Comparison of ENCODE assay signal across 8 cellular contexts in genomic region chr2:128734521-128735295, GRCh38.
DNase-seq lines count a peak whose midpoint lies in the region; ATAC-seq and TF ChIP-seq lines count a peak whose summit lies in the region.

No MANE protein-coding gene starts in this region.

- dilution Hi-C loops in mammary epithelial cell (cut with HindIII; ENCODE audit: low sequenced_read_pairs) = no loop called here

- peak overlapping the region; percentile 13 for H3K4me3 Mint-ChIP-seq in activated CD8-positive, alpha-beta T cell treated with anti-CD3 and anti-CD28 coated beads, Interleukin-2, amount 10 ng/mL, durations not matched to agents 7 days and 5 days

- ATAC-seq in HG02759 (IDR thresholded peaks at IDR 0.05; ENCODE audit: unreplicated experiment) = peak; percentile 44
- peak; percentile 66 for ATAC-seq in activated CD8-positive, alpha-beta T cell treated with anti-CD3 and anti-CD28 coated beads, Interleukin-2, amount 10 ng/mL, durations not matched to agents 7 days and 5 days
- ATAC-seq in HG03521 (IDR thresholded peaks at IDR 0.05; ENCODE audit: unreplicated experiment) = no peak

- no peak overlapping the region for H3K4me2 ChIP-seq in mammary epithelial cell (ENCODE audit: insufficient read depth, low read depth, low read length)

- H4K20me1 ChIP-seq in mammary epithelial cell (ENCODE audit: insufficient read depth, low read length) = no peaks in the 10 kb centered on the region

- H3K27ac ChIP-seq in breast epithelium (no peak overlapping the region), mammary epithelial cell (ENCODE audit: insufficient read depth, low read depth, low read length) (no peak overlapping the region)

- H3K79me2 ChIP-seq in mammary epithelial cell (ENCODE audit: insufficient read depth, low read length) = no peaks in the 10 kb centered on the region

- H3K4me3 ChIP-seq in breast epithelium (no peak overlapping the region), mammary epithelial cell (replicated peaks in 1 of 3; ENCODE audit: insufficient read depth in 1 of 3, low read depth in 2 of 3, low read length in 3 of 3) (no peak overlapping the region)

- BruUV-seq in mammary epithelial cell (replicated peaks; lab: Mats Ljungman, UMichigan) = no TSS peak

- peaks cover 31% of the 10 kb centered on the region for H3K27me3 Mint-ChIP-seq in activated CD8-positive, alpha-beta T cell treated with anti-CD3 and anti-CD28 coated beads, Interleukin-2, amount 10 ng/mL, durations not matched to agents 7 days and 5 days (ENCODE audit: low read depth)

- no peak overlapping the region for H2AFZ ChIP-seq in mammary epithelial cell (ENCODE audit: low read depth, low read length)

- H3K27ac Mint-ChIP-seq in activated CD8-positive, alpha-beta T cell treated with anti-CD3 and anti-CD28 coated beads, Interleukin-2, amount 10 ng/mL, durations not matched to agents 7 days and 5 days = peak overlapping the region; percentile 69

- peaks cover 22% of the 10 kb centered on the region for H3K4me1 Mint-ChIP-seq in activated CD8-positive, alpha-beta T cell treated with anti-CD3 and anti-CD28 coated beads, Interleukin-2, amount 10 ng/mL, durations not matched to agents 7 days and 5 days (ENCODE audit: low read depth)

- no peaks in the 10 kb centered on the region for H3K4me1 ChIP-seq in breast epithelium
- H3K4me1 ChIP-seq in mammary epithelial cell (ENCODE audit: insufficient read depth, low read length) = peaks cover 13% of the 10 kb centered on the region

- CTCF ChIA-PET in activated CD8-positive, alpha-beta T cell treated with anti-CD3 and anti-CD28 coated beads, Interleukin-2, amount 10 ng/mL, durations not matched to agents 7 days and 5 days (lab: Charles Lee) = interaction anchor here (0.7 kb wide), 1 partner anchor 9 kb away, joined by 3 read pairs; no protein-coding TSS in a partner anchor
- CTCF ChIA-PET in mammary epithelial cell (lab: Charles Lee; ENCODE audit: low non-redundant PET) = no interaction called here

- H3K9me3 ChIP-seq in breast epithelium (no peaks in the 10 kb centered on the region), mammary epithelial cell (replicated peaks; ENCODE audit: insufficient read depth, low read length) (no peaks in the 10 kb centered on the region)

- no peak overlapping the region for H3K9ac ChIP-seq in mammary epithelial cell (ENCODE audit: insufficient read depth, low read length)

- TF ChIP-seq CTCF in GM12873 (IDR thresholded peaks at IDR 0.05; ENCODE audit: insufficient read depth, low read depth, low read length, missing control alignments) (peak; percentile 28), breast epithelium (IDR thresholded peaks at IDR 0.05) (no peak), mammary epithelial cell (conservative IDR thresholded peaks at IDR 0.05 in 1 of 2, IDR thresholded peaks at IDR 0.05 in 1 of 2; ENCODE audit: extremely low read depth in 1 of 2, insufficient read depth in 1 of 2, low read depth in 1 of 2, low read length in 2 of 2) (no peak)

- no peak for TF ChIP-seq POLR2A in breast epithelium (IDR thresholded peaks at IDR 0.05)

- no peaks in the 10 kb centered on the region for H3K36me3 Mint-ChIP-seq in activated CD8-positive, alpha-beta T cell treated with anti-CD3 and anti-CD28 coated beads, Interleukin-2, amount 10 ng/mL, durations not matched to agents 7 days and 5 days (ENCODE audit: low read depth)

- intact Hi-C loops in breast epithelium (cut with DNase I; ENCODE audit: low total_unique reads) = no loop called here
- intact Hi-C loops in mammary epithelial cell (cut with micrococcal nuclease) = loop anchor here (5.0 to 10.0 kb wide), 2 partner anchors 412 to 1190 kb away; no protein-coding TSS in a partner anchor

- DNase-seq in activated CD8-positive, alpha-beta T cell treated with anti-CD3 and anti-CD28 coated beads, Interleukin-2, amount 10 ng/mL, durations not matched to agents 7 days and 5 days = peak; percentile 69
- DNase-seq in lung microvascular endothelial cell (ENCODE audit: low read depth in 2 of 2) (peak; percentile 26 to 52), breast epithelium (ENCODE audit: low spot score in 2 of 2) (no peak), NCI-H2029 (lab: John Stamatoyannopoulos, UW) (no peak), mammary epithelial cell (no peak)

- POLR2A ChIA-PET in activated CD8-positive, alpha-beta T cell treated with anti-CD3 and anti-CD28 coated beads, Interleukin-2, amount 10 ng/mL, durations not matched to agents 7 days and 5 days (lab: Charles Lee) = no interaction called here

- H3K9me3 Mint-ChIP-seq in activated CD8-positive, alpha-beta T cell treated with anti-CD3 and anti-CD28 coated beads, Interleukin-2, amount 10 ng/mL, durations not matched to agents 7 days and 5 days (ENCODE audit: insufficient read depth) = no peaks in the 10 kb centered on the region

- 97% methylated on average over 23 of the region's 37 CpGs for WGBS in mammary epithelial cell (ENCODE audit: low coverage, missing lambda C conversion rate)

- H3K27me3 ChIP-seq in breast epithelium (no peaks in the 10 kb centered on the region), mammary epithelial cell (ENCODE audit: insufficient read depth, low read length) (peaks cover 2% of the 10 kb centered on the region)

- in situ Hi-C loops in mammary epithelial cell (cut with MboI; ENCODE audit: low sequenced_read_pairs in 2 of 2) = loop anchor here (25.0 kb wide), 3 partner anchors 422 to 653 kb away; partner anchors contain the start of gene HS6ST1 (in 1 of the 2)

- no peaks in the 10 kb centered on the region for H3K36me3 ChIP-seq in breast epithelium
- H3K36me3 ChIP-seq in mammary epithelial cell (ENCODE audit: insufficient read depth, low read length) = no peaks in the 10 kb centered on the region

Comparison
In these comparisons a context has a peak if more than half of its experiments do, and no peak if none do; other contexts are left out.
1. DNase-seq: peak in activated CD8-positive, alpha-beta T cell treated with anti-CD3 and anti-CD28 coated beads, Interleukin-2, amount 10 ng/mL, durations not matched to agents 7 days and 5 days (single experiment) and lung microvascular endothelial cell (2 of 2); none in breast epithelium (0 of 2), NCI-H2029 (single experiment) and mammary epithelial cell (single experiment).